2 cellular contexts compared by ENCODE assay signal in the genomic region with DNA sequence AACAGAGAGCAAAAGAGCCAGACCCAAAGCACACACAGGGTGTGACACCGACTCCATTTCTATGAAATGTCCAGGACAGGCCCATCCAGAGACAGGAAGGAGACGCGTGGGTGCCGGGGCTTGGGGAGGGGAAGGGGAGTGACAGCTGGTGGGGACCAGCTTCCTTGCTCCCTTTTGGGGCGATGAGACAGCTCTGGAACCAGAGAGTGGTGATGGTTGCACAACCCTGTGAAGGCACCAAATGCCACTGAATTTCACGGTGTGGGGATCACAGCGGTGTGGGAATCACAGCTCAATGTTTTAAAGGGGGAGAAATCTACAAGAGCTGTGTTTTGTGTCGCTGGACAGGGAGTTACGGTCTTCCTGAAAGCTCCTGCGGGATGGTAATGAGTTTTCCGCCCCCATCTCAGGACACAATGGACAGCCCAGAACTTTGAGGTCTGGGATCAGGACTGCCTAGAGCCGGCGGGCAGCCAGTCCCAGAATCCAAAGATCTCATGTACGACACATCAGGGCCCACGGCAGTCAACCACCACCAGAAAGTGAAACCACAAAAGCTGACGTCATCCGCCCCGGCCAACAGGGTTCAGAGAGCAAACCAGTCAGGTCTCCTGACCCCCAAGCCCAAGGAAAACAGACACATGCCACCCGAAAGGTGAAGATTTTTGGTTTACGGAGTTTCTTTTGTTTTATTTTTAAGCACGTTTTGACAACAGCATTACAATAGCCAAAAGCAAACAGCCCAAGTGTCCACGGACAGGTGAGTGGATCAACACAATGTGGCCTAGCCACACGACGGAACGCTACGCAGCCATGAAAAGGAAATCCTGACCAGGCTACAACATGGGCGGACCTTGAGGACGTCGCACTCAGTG.
TF ChIP-seq lines count a peak whose summit lies in the region.

No MANE protein-coding gene starts in this region.

TF ChIP-seq in HEK293, 187 proteins besides CTCF, POLR2A, EP300 and RAD21 (continues in another document):
- TF ChIP-seq ATF2 (tag by site-specific recombination; IDR thresholded peaks at IDR 0.05; ENCODE audit: low read depth) (peak; percentile 89), ZNF670 (tag by site-specific recombination; IDR thresholded peaks at IDR 0.05; ENCODE audit: low read depth) (no peak), ZNF214 (tag by site-specific recombination; IDR thresholded peaks at IDR 0.05; ENCODE audit: borderline replicate concordance) (no peak), ZNF660 (tag by site-specific recombination; IDR thresholded peaks at IDR 0.05) (no peak), ZNF514 (tag by site-specific recombination; IDR thresholded peaks at IDR 0.05) (no peak), ZNF148 (tag by site-specific recombination; IDR thresholded peaks at IDR 0.05; ENCODE audit: borderline replicate concordance) (no peak), ZNF248 (tag by site-specific recombination; IDR thresholded peaks at IDR 0.05) (no peak), ZNF146 (tag by site-specific recombination; IDR thresholded peaks at IDR 0.05) (peak; percentile 99), ZNF112 (tag by site-specific recombination; IDR thresholded peaks at IDR 0.05) (no peak), ZNF629 (tag by site-specific recombination; IDR thresholded peaks at IDR 0.05) (0 out of 2 replicates have a peak, but pooled peaks have one; percentile 25), ZBTB8A (tag by site-specific recombination; IDR thresholded peaks at IDR 0.05) (no peak), WT1 (tag by site-specific recombination; IDR thresholded peaks at IDR 0.05) (no peak), ZNF335 (tag by site-specific recombination; conservative IDR thresholded peaks at IDR 0.05) (no peak), PRDM6 (tag by site-specific recombination; IDR thresholded peaks at IDR 0.05) (no peak)
- TF ChIP-seq, protein P1, sequence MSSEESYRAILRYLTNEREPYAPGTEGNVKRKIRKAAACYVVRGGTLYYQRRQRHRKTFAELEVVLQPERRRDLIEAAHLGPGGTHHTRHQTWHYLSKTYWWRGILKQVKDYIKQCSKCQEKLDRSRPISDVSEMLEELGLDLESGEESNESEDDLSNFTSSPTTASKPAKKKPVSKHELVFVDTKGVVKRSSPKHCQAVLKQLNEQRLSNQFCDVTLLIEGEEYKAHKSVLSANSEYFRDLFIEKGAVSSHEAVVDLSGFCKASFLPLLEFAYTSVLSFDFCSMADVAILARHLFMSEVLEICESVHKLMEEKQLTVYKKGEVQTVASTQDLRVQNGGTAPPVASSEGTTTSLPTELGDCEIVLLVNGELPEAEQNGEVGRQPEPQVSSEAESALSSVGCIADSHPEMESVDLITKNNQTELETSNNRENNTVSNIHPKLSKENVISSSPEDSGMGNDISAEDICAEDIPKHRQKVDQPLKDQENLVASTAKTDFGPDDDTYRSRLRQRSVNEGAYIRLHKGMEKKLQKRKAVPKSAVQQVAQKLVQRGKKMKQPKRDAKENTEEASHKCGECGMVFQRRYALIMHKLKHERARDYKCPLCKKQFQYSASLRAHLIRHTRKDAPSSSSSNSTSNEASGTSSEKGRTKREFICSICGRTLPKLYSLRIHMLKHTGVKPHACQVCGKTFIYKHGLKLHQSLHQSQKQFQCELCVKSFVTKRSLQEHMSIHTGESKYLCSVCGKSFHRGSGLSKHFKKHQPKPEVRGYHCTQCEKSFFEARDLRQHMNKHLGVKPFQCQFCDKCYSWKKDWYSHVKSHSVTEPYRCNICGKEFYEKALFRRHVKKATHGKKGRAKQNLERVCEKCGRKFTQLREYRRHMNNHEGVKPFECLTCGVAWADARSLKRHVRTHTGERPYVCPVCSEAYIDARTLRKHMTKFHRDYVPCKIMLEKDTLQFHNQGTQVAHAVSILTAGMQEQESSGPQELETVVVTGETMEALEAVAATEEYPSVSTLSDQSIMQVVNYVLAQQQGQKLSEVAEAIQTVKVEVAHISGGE (tag by site-specific recombination; conservative IDR thresholded peaks at IDR 0.05; ENCODE audit: low read depth): no peak

TF ChIP-seq in endothelial cell of umbilical vein, 7 proteins besides CTCF, POLR2A, EP300 and RAD21:
- no peak for TF ChIP-seq EZH2 (IDR thresholded peaks at IDR 0.05; ENCODE audit: borderline replicate concordance, low read depth, low read length, severe bottlenecking)
- peak; percentile 29 for TF ChIP-seq JUN (IDR thresholded peaks at IDR 0.05; ENCODE audit: borderline replicate concordance, insufficient read depth, insufficient read length, low read depth)
- no peak for TF ChIP-seq GATA2 (IDR thresholded peaks at IDR 0.05; ENCODE audit: insufficient read depth, insufficient read length, low read depth, low read length)
- TF ChIP-seq POLR2AphosphoS5 (IDR thresholded peaks at IDR 0.05; ENCODE audit: insufficient read depth, low read depth, low read length): no peak
- TF ChIP-seq, protein P2, sequence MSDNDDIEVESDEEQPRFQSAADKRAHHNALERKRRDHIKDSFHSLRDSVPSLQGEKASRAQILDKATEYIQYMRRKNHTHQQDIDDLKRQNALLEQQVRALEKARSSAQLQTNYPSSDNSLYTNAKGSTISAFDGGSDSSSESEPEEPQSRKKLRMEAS (IDR thresholded peaks at IDR 0.05; ENCODE audit: insufficient read depth, insufficient read length): no peak
- TF ChIP-seq FOS (IDR thresholded peaks at IDR 0.05; ENCODE audit: borderline replicate concordance, insufficient read depth, low read length): no peak
- no peak for TF ChIP-seq MYC (IDR thresholded peaks at IDR 0.05; ENCODE audit: low read depth, low read length)
